In the genomic region with DNA sequence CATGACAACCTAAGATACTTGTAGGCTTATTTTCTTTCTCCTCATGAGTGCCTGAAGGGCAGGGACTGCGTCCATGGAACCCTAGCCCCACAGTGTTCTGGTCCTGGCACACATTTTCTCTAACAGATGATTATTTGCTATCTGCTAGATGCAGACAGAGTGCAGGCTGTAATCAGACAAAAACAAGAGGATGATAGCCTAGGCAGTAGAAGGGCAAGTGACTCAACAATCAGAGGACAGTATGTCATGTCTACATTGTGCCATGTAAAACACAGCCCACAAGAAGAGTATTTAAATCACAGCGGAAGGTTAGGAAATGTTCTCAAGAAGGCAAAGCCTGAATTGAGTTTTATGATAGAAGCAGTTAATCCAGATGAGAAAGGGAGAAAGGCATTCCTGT, we compare ENCODE assay signal across 1 cellular context.
TF ChIP-seq lines count a peak whose summit lies in the region.

No MANE protein-coding gene starts in this region.

TF ChIP-seq in A549, 52 proteins besides CTCF, POLR2A, EP300 and RAD21 (continued from another document):
- TF ChIP-seq GATA3 (IDR thresholded peaks at IDR 0.05; ENCODE audit: borderline replicate concordance) (no peak), MAZ (IDR thresholded peaks at IDR 0.05; ENCODE audit: borderline replicate concordance, low read depth, low read length) (no peak), HEYL (CRISPR knock-in tag; IDR thresholded peaks at IDR 0.05) (no peak)
- TF ChIP-seq, protein P1, sequence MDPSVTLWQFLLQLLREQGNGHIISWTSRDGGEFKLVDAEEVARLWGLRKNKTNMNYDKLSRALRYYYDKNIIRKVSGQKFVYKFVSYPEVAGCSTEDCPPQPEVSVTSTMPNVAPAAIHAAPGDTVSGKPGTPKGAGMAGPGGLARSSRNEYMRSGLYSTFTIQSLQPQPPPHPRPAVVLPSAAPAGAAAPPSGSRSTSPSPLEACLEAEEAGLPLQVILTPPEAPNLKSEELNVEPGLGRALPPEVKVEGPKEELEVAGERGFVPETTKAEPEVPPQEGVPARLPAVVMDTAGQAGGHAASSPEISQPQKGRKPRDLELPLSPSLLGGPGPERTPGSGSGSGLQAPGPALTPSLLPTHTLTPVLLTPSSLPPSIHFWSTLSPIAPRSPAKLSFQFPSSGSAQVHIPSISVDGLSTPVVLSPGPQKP (IDR thresholded peaks at IDR 0.05; ENCODE audit: low read depth, low read length), result no peak
